ENCODE assay signal across 17 cellular contexts in genomic region chr22:25711491-25711890, GRCh38. TPM values are rescaled to one million over a fixed set of nuclear protein-coding genes. Genes with fewer than 3 reads are reported as not detected.
DNase-seq lines count a peak whose midpoint lies in the region; ATAC-seq and TF ChIP-seq lines count a peak whose summit lies in the region.
"Had no signal": no experiment of that assay in that cellular context is flagged by ENCODE, and none has a peak within 500 bp of the region (broad histone marks: within the 10 kb centered on the region; RNA-seq: fewer than 3 reads in every experiment).

No MANE protein-coding gene starts in this region.

- H3K4me1 Mint-ChIP-seq in activated CD4-positive, alpha-beta T cell treated with anti-CD3 and anti-CD28 coated beads for 36 hours = peaks cover 9% of the 10 kb centered on the region
- peaks cover 33% of the 10 kb centered on the region for H3K4me1 Mint-ChIP-seq in activated T-helper 2 cell treated with anti-CD3 and anti-CD28 coated beads, Interferon-gamma antibody, Interleukin-2, Interleukin-4, amounts not matched to agents 10 μg/mL and 5 μg/mL and 100 μg/mL, durations not matched to agents 14 hours and 24 hours and 36 hours (ENCODE audit: low read depth)
- H3K4me1 Mint-ChIP-seq: CD8-positive, alpha-beta memory T cell had no signal

- intact Hi-C loops in activated CD4-positive, alpha-beta T cell treated with anti-CD3 and anti-CD28 coated beads for 36 hours (cut with DNase I, micrococcal nuclease) = loop anchor here in 1 of 2 experiments (2.0 kb wide), 1 partner anchor 15 kb away; no protein-coding TSS in a partner anchor
- intact Hi-C loops in activated T-helper 2 cell treated with anti-CD3 and anti-CD28 coated beads, Interferon-gamma antibody, Interleukin-2, Interleukin-4, amounts not matched to agents 10 μg/mL and 5 μg/mL and 100 μg/mL, durations not matched to agents 14 hours and 24 hours and 36 hours (cut with micrococcal nuclease) = no loop called here
- intact Hi-C loops in thyroid gland (cut with DNase I) = no loop called here

- H3K36me3 Mint-ChIP-seq in activated CD4-positive, alpha-beta T cell treated with anti-CD3 and anti-CD28 coated beads for 36 hours (ENCODE audit: low read depth) = peaks cover 4% of the 10 kb centered on the region
- H3K36me3 Mint-ChIP-seq in activated naive CD4-positive, alpha-beta T cell treated with anti-CD3 and anti-CD28 coated beads, Interleukin-2, amount 50 U/mL, for 72 hours = peaks cover 0 to 32% of the 10 kb centered on the region in 2 donors
- peaks cover 85% of the 10 kb centered on the region for H3K36me3 Mint-ChIP-seq in activated T-helper 2 cell treated with anti-CD3 and anti-CD28 coated beads, Interferon-gamma antibody, Interleukin-2, Interleukin-4, amounts not matched to agents 10 μg/mL and 5 μg/mL and 100 μg/mL, durations not matched to agents 14 hours and 24 hours and 36 hours (ENCODE audit: low read depth)

- TF ChIP-seq CTCF in thyroid gland (IDR thresholded peaks at IDR 0.05) = no peak

- no peak for DNase-seq in activated CD4-positive, alpha-beta T cell treated with anti-CD3 and anti-CD28 coated beads for 36 hours
- DNase-seq in activated CD4-positive, alpha-beta T cell treated with anti-CD3 and anti-CD28 coated beads for 48 hours = no peak
- no peak for DNase-seq in activated naive CD4-positive, alpha-beta T cell treated with anti-CD3 and anti-CD28 coated beads, Interleukin-2, amount 50 U/mL, for 72 hours (ENCODE audit: low spot score in 2 of 2)
- DNase-seq in activated naive CD4-positive, alpha-beta T cell (lab: John Stamatoyannopoulos, UW) = no peak
- no peak for DNase-seq in activated T-helper 2 cell treated with anti-CD3 and anti-CD28 coated beads, Interferon-gamma antibody, Interleukin-2, Interleukin-4, amounts not matched to agents 10 μg/mL and 5 μg/mL and 100 μg/mL, durations not matched to agents 14 hours and 24 hours and 36 hours (ENCODE audit: low spot score)
- DNase-seq in thyroid gland (no peak), SK-N-DZ (ENCODE audit: low spot score) (no peak)
- DNase-seq: 8988T; AML-193; Caco-2; CD8-positive, alpha-beta memory T cell; DND-41; GDM1; GOT3; H9 had no signal

- no peaks in the 10 kb centered on the region for H3K9me3 Mint-ChIP-seq in activated CD4-positive, alpha-beta T cell treated with anti-CD3 and anti-CD28 coated beads for 36 hours (ENCODE audit: low read depth)
- no peaks in the 10 kb centered on the region for H3K9me3 Mint-ChIP-seq in activated naive CD4-positive, alpha-beta T cell treated with anti-CD3 and anti-CD28 coated beads, Interleukin-2, amount 50 U/mL, for 72 hours
- H3K9me3 Mint-ChIP-seq in activated T-helper 2 cell treated with anti-CD3 and anti-CD28 coated beads, Interferon-gamma antibody, Interleukin-2, Interleukin-4, amounts not matched to agents 10 μg/mL and 5 μg/mL and 100 μg/mL, durations not matched to agents 14 hours and 24 hours and 36 hours = no peaks in the 10 kb centered on the region
- H3K9me3 Mint-ChIP-seq: CD8-positive, alpha-beta memory T cell; H9 had no signal

- H3K27me3 Mint-ChIP-seq in activated CD4-positive, alpha-beta T cell treated with anti-CD3 and anti-CD28 coated beads for 36 hours = no peaks in the 10 kb centered on the region
- no peaks in the 10 kb centered on the region for H3K27me3 Mint-ChIP-seq in activated T-helper 2 cell treated with anti-CD3 and anti-CD28 coated beads, Interferon-gamma antibody, Interleukin-2, Interleukin-4, amounts not matched to agents 10 μg/mL and 5 μg/mL and 100 μg/mL, durations not matched to agents 14 hours and 24 hours and 36 hours (ENCODE audit: low read depth)
- H3K27me3 Mint-ChIP-seq: CD8-positive, alpha-beta memory T cell had no signal

- no peaks in the 10 kb centered on the region for H3K27me3 ChIP-seq in thyroid gland
- H3K27me3 ChIP-seq: BLaER1 had no signal

- no peaks in the 10 kb centered on the region for H3K9me3 ChIP-seq in thyroid gland
- H3K9me3 ChIP-seq: BLaER1, Caco-2 had no signal

- 88 to 91% methylated on average over 6 of the region's 6 CpGs for WGBS in thyroid gland, 2 donors

- CTCF ChIA-PET in activated CD4-positive, alpha-beta T cell treated with anti-CD3 and anti-CD28 coated beads for 36 hours (lab: Charles Lee) = interaction anchor here (1.8 kb wide), 1 partner anchor 249 kb away, joined by 8 read pairs; no protein-coding TSS in a partner anchor

- H3K36me3 ChIP-seq in thyroid gland = no peaks in the 10 kb centered on the region

- H3K4me3 Mint-ChIP-seq in activated CD4-positive, alpha-beta T cell treated with anti-CD3 and anti-CD28 coated beads for 36 hours = no peak overlapping the region
- no peak overlapping the region for H3K4me3 Mint-ChIP-seq in activated T-helper 2 cell treated with anti-CD3 and anti-CD28 coated beads, Interferon-gamma antibody, Interleukin-2, Interleukin-4, amounts not matched to agents 10 μg/mL and 5 μg/mL and 100 μg/mL, durations not matched to agents 14 hours and 24 hours and 36 hours (ENCODE audit: low read depth)
- H3K4me3 Mint-ChIP-seq: CD8-positive, alpha-beta memory T cell; H9 had no signal

- no peak for TF ChIP-seq POLR2A in thyroid gland (IDR thresholded peaks at IDR 0.05)

- peak overlapping the region in 2 of 3 donors; percentile 24 to 68 for H3K27ac ChIP-seq in thyroid gland
- H3K27ac ChIP-seq: BLaER1 had no signal

- no peak overlapping the region for H3K4me3 ChIP-seq in thyroid gland (replicated peaks in 1 of 3)
- H3K4me3 ChIP-seq: BLaER1 had no signal

- peak overlapping the region; percentile 52 for H3K27ac Mint-ChIP-seq in activated CD4-positive, alpha-beta T cell treated with anti-CD3 and anti-CD28 coated beads for 36 hours
- H3K27ac Mint-ChIP-seq in activated naive CD4-positive, alpha-beta T cell treated with anti-CD3 and anti-CD28 coated beads, Interleukin-2, amount 50 U/mL, for 72 hours = peak overlapping the region; percentile 14 to 57
- peak overlapping the region; percentile 65 for H3K27ac Mint-ChIP-seq in activated T-helper 2 cell treated with anti-CD3 and anti-CD28 coated beads, Interferon-gamma antibody, Interleukin-2, Interleukin-4, amounts not matched to agents 10 μg/mL and 5 μg/mL and 100 μg/mL, durations not matched to agents 14 hours and 24 hours and 36 hours
- H3K27ac Mint-ChIP-seq: CD8-positive, alpha-beta memory T cell had no signal

- peaks cover 15% of the 10 kb centered on the region in 2 donors for H3K4me1 ChIP-seq in thyroid gland
- H3K4me1 ChIP-seq: Caco-2 had no signal

- POLR2A ChIA-PET in activated CD4-positive, alpha-beta T cell treated with anti-CD3 and anti-CD28 coated beads for 36 hours (lab: Charles Lee) = no interaction called here

- ATAC-seq in activated CD4-positive, alpha-beta T cell treated with anti-CD3 and anti-CD28 coated beads for 36 hours = no peak
- no peak for ATAC-seq in activated naive CD4-positive, alpha-beta T cell treated with anti-CD3 and anti-CD28 coated beads, Interleukin-2, amount 50 U/mL, for 72 hours
- no peak for ATAC-seq in HG02938 (IDR thresholded peaks at IDR 0.05; ENCODE audit: unreplicated experiment)

RNA-seq across cellular contexts. Expression of gene MYO18B, which starts 30.5 kb away (rescaled TPM):
- total RNA-seq in activated CD4-positive, alpha-beta T cell treated with anti-CD3 and anti-CD28 coated beads for 36 hours = under 1 TPM; 0.53 to 0.58 TPM
- 1 to 10 TPM in 1 of 2 donors, under 1 TPM in 1; 0.98 to 5.9 TPM for total RNA-seq in activated naive CD4-positive, alpha-beta T cell treated with anti-CD3 and anti-CD28 coated beads, Interleukin-2, amount 50 U/mL, for 72 hours
- 6.0 and 6.1 TPM in 2 replicates for total RNA-seq in activated T-helper 2 cell treated with anti-CD3 and anti-CD28 coated beads, Interferon-gamma antibody, Interleukin-2, Interleukin-4, amounts not matched to agents 10 μg/mL and 5 μg/mL and 100 μg/mL, durations not matched to agents 14 hours and 24 hours and 36 hours
- total RNA-seq in thyroid gland = under 1 TPM in 1 of 4 donors, not detected in 3; 0.33 TPM
- polyA plus RNA-seq in SK-N-DZ (2014; cell fraction: cytosol; rRNA removed) = 0.24 and 0.27 TPM in 2 replicates
- polyA plus RNA-seq in SK-N-DZ (2014; cell fraction: nucleus; rRNA removed) = 0.20 and 0.40 TPM in 2 replicates
